Comparison of ENCODE assay signal across 1 cellular context in the genomic region with DNA sequence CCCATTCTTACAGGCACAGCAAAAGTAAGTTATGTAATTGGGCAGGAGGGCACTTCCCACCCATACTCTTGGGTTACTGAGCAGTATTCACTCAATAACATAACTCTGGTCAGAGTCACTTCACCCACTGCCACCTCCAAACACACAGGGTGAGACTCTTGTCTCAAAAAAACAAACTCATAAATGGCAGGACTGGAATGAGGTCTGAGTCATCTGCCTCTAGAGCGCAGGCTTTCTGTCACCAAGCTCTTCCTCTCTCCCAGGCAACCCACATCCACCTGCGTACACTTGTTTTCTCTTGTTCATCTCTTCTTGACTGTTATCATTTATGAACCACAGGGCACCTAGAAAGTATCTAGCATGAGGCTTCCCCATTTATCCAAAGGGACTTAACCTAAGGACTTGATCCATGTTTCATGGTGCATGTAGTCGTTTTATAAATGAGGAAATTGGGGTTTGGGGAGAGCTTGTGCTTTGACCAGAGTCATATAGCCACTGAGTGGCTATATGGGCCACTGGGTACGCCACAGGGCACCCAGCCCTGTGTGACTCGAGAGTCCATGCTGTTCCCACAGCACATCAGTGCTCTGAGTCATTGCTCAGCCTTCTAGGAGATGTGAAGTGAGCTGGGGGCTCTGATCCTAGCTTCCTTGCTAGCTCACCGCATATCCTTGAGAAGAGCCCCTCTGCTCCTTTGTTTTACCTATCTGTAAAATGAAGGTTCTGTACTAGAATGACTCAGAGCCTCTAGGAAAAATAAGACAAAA.
A peak's percentile ranks its signal among the peaks of the same experiment; 100 is the strongest.
TF ChIP-seq lines count a peak whose summit lies in the region.

No MANE protein-coding gene starts in this region.

TF ChIP-seq in HepG2, 621 proteins besides CTCF, POLR2A, EP300 and RAD21:
- TF ChIP-seq RXRA (CRISPR knock-in tag; IDR thresholded peaks at IDR 0.05) (0 out of 2 replicates have a peak, but pooled peaks have one; percentile 11), DR1 (CRISPR knock-in tag; IDR thresholded peaks at IDR 0.05) (no peak)
